In the genomic region with DNA sequence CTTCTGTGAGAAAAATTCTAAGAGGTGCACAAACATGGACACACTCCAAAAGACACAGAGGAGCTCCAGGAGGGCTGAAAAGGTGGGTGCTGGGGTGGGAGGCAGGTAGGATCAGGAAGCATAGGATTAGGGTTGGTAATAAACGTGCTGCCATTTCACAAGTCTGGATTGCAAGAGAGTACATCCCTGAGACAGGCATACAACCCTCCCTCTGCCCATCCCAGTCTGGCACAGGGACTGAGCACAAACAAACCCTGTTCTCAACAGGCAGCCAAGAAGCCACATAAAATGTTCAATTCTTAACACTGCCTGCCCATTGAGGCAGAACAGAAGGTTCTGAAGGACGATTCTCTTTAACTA, we compare ENCODE assay signal across 1 cellular context.
TF ChIP-seq lines count a peak whose summit lies in the region.

No MANE protein-coding gene starts in this region.

TF ChIP-seq in K562, 482 proteins besides CTCF, POLR2A, EP300 and RAD21:
- TF ChIP-seq, protein P1, sequence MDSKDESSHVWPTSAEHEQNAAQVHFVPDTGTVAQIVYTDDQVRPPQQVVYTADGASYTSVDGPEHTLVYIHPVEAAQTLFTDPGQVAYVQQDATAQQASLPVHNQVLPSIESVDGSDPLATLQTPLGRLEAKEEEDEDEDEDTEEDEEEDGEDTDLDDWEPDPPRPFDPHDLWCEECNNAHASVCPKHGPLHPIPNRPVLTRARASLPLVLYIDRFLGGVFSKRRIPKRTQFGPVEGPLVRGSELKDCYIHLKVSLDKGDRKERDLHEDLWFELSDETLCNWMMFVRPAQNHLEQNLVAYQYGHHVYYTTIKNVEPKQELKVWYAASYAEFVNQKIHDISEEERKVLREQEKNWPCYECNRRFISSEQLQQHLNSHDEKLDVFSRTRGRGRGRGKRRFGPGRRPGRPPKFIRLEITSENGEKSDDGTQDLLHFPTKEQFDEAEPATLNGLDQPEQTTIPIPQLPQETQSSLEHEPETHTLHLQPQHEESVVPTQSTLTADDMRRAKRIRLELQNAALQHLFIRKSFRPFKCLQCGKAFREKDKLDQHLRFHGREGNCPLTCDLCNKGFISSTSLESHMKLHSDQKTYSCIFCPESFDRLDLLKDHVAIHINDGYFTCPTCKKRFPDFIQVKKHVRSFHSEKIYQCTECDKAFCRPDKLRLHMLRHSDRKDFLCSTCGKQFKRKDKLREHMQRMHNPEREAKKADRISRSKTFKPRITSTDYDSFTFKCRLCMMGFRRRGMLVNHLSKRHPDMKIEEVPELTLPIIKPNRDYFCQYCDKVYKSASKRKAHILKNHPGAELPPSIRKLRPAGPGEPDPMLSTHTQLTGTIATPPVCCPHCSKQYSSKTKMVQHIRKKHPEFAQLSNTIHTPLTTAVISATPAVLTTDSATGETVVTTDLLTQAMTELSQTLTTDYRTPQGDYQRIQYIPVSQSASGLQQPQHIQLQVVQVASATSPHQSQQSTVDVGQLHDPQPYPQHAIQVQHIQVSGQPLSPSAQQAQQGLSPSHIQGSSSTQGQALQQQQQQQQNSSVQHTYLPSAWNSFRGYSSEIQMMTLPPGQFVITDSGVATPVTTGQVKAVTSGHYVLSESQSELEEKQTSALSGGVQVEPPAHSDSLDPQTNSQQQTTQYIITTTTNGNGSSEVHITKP (IDR thresholded peaks at IDR 0.05; ENCODE audit: partially characterized antibody), result no peak
- no peak for TF ChIP-seq ZNF583 (CRISPR knock-in tag; IDR thresholded peaks at IDR 0.05)
- TF ChIP-seq ZBTB17 (CRISPR knock-in tag; IDR thresholded peaks at IDR 0.05), result no peak
- TF ChIP-seq POLR2G (IDR thresholded peaks at IDR 0.05; ENCODE audit: low read depth, low read length), result no peak
- TF ChIP-seq ZNF507 (tag; conservative IDR thresholded peaks at IDR 0.05), result no peak
- TF ChIP-seq COPS2 (conservative IDR thresholded peaks at IDR 0.05), result no peak
- no peak for TF ChIP-seq OTX1 (CRISPR knock-in tag; IDR thresholded peaks at IDR 0.05)
- TF ChIP-seq ASH1L (IDR thresholded peaks at IDR 0.05; ENCODE audit: borderline replicate concordance, low read depth, partially characterized antibody), result no peak
TF ChIP-seq in K562: peak in this region for 0.
